ENCODE assay signal across 8 cellular contexts in genomic region chr11:12888525-12889158, GRCh38.
DNase-seq lines count a peak whose midpoint lies in the region; ATAC-seq and TF ChIP-seq lines count a peak whose summit lies in the region.

No MANE protein-coding gene starts in this region.

- H3K9me3 ChIP-seq in MG63 (no peaks in the 10 kb centered on the region), SJSA1 (replicated peaks) (no peaks in the 10 kb centered on the region), transverse colon (no peaks in the 10 kb centered on the region)

- DNase-seq in Ammon's horn (ENCODE audit: low spot score) (peak; percentile 88), MG63 (peak; percentile 84), SJSA1 (ENCODE audit: low read depth in 1 of 2, low spot score in 2 of 2) (peak; percentile 86 to 93), glomerular endothelial cell (ENCODE audit: extremely low read depth, low read depth, low spot score) (peak; percentile 80), pons (ENCODE audit: low spot score) (peak; percentile 86), transverse colon (peak; percentile 89)
- peak; percentile 60 for DNase-seq in activated naive CD4-positive, alpha-beta T cell treated with Interleukin-2 at 50 U/mL for 16 hours

- 18 to 31% methylated on average over 3 to 6 of the region's 6 CpGs for whole genome bisulfite sequencing in transverse colon (ENCODE audit: low coverage in 1 of 2), 2 donors

- H3K4me1 ChIP-seq in SJSA1 (replicated peaks) (peaks cover 8% of the 10 kb centered on the region), transverse colon (peaks cover 0 to 20% (median 9%) of the 10 kb centered on the region in 4 donors)

- TF ChIP-seq POLR2A in transverse colon (IDR thresholded peaks at IDR 0.05) = no peak

- H3K27me3 ChIP-seq in MG63 = no peaks in the 10 kb centered on the region
- H3K27me3 ChIP-seq in SJSA1 (replicated peaks) = no peaks in the 10 kb centered on the region
- no peaks in the 10 kb centered on the region for H3K27me3 ChIP-seq in transverse colon

- peak; percentile 62 to 85 (median 68) for TF ChIP-seq CTCF in transverse colon (IDR thresholded peaks at IDR 0.05)

- intact Hi-C loops in transverse colon (cut with DNase I; ENCODE audit: low total_unique reads) = loop anchor here (5.0 to 10.0 kb wide), 2 partner anchors 74 to 201 kb away; no protein-coding TSS in a partner anchor

- H3K36me3 ChIP-seq in MG63 (peaks cover 74% of the 10 kb centered on the region), SJSA1 (peaks cover 36% of the 10 kb centered on the region), transverse colon (no peaks in the 10 kb centered on the region)

- no peak overlapping the region for H3K4me3 ChIP-seq in MG63
- H3K4me3 ChIP-seq in SJSA1 = no peak overlapping the region
- H3K4me3 ChIP-seq in transverse colon = no peak overlapping the region

- ATAC-seq in GM19397 (IDR thresholded peaks at IDR 0.05; ENCODE audit: unreplicated experiment) = peak; percentile 61

- H3K27ac ChIP-seq in SJSA1 = no peak overlapping the region
- H3K27ac ChIP-seq in transverse colon = peak overlapping the region; percentile 67 to 77 (median 74)

- TF ChIP-seq EP300 in transverse colon (IDR thresholded peaks at IDR 0.05; ENCODE audit: low read depth) = no peak

- in situ Hi-C loops in transverse colon (cut with MboI; ENCODE audit: low pct_ligation_motif_present in 1 of 4, low pct_unique_long_range_greater_than_20kb in 1 of 4, low sequenced_read_pairs in 3 of 4) = loop anchor here (10.0 to 25.0 kb wide), 5 partner anchors 201 to 551 kb away; partner anchors contain the start of gene TEAD1 (in 2 of the 4)
